Comparison of ENCODE assay signal across 10 cellular contexts in the genomic region with DNA sequence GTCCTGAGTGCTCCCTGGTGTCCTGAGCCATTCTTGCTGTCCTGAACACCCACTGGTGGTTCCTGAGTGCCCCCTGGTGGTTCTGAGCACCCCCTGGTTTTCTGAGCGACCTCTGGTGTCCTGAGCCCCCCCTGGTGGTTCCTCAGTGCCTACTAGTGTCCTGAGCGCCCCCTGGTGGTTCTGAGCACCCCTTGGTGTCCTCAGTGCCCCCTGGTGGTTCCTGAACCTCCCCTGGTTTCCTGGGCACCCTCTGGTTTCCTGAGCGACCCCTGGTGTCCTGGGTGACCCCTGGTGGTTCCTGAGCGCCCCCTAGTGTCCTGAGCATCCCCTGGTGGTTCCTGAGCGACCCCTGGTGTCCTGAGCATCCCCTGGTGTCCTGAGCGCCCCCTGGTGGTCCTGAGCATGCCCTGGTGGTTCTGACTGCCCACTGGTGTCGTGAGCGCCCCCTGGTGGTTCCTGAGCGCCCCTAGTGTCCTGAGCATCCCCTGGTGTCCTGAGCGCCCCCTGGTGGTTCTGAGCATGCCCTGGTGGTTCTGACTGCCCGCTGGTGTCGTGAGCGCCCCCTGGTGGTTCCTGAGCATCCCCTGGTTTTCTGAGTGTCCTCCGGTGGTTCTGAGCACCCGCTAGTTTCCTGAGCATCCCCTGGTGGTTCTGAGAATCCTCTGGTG.
DNase-seq lines count a peak whose midpoint lies in the region; ATAC-seq and TF ChIP-seq lines count a peak whose summit lies in the region.
"Had no signal": no experiment of that assay in that cellular context is flagged by ENCODE, and none has a peak within 500 bp of the region (broad histone marks: within the 10 kb centered on the region; RNA-seq: fewer than 3 reads in every experiment).

No MANE protein-coding gene starts in this region.

- H3K9me3 Mint-ChIP-seq in activated naive CD4-positive, alpha-beta T cell treated with anti-CD3 and anti-CD28 coated beads for 36 hours, result no peaks in the 10 kb centered on the region
- no peaks in the 10 kb centered on the region for H3K9me3 Mint-ChIP-seq in stimulated activated naive B cell treated with anti-CD40 and anti-IgM and Interleukin-4, amounts not matched to agents 10 μg/mL and 1 μg/mL and 100 μg/mL, for 72 hours

- peak; percentile 9 for DNase-seq in NCI-H2029 (lab: John Stamatoyannopoulos, UW)
- DNase-seq in NCI-H2029 treated with DMSO at 0.1 percent for 48 hours (lab: John Stamatoyannopoulos, UW), result no peak
- DNase-seq in Peyer's patch, result peak in 2 of 3 donors; percentile 66 to 86
- peak; percentile 96 for DNase-seq in activated naive CD4-positive, alpha-beta T cell treated with anti-CD3 and anti-CD28 coated beads for 36 hours
- DNase-seq in iris pigment epithelial cell (ENCODE audit: low read depth), result peak; percentile 45
- DNase-seq in stimulated activated naive B cell treated with anti-CD40 and anti-IgM and Interleukin-4, amounts not matched to agents 10 μg/mL and 1 μg/mL and 100 μg/mL, for 72 hours, result peak; percentile 55

- no peak overlapping the region for H3K4me3 ChIP-seq in Peyer's patch
- H3K4me3 ChIP-seq: BLaER1, uterus had no signal

- no peaks in the 10 kb centered on the region for H3K27me3 ChIP-seq in Peyer's patch
- H3K27me3 ChIP-seq: BLaER1, uterus had no signal

- H3K36me3 ChIP-seq in Peyer's patch, result no peaks in the 10 kb centered on the region
- H3K36me3 ChIP-seq: BLaER1, uterus had no signal

- TF ChIP-seq CTCF in Peyer's patch (IDR thresholded peaks at IDR 0.05), result peak in 3 of 6 experiments; percentile 6 to 56 (median 29)

- H3K27ac ChIP-seq in Peyer's patch, result no peak overlapping the region
- H3K27ac ChIP-seq: BLaER1, uterus had no signal

- intact Hi-C loops in activated naive CD4-positive, alpha-beta T cell treated with anti-CD3 and anti-CD28 coated beads for 36 hours (cut with micrococcal nuclease), result loop anchor here (1.0 kb wide), 3 partner anchors 24 to 54 kb away; no protein-coding TSS in a partner anchor

- peaks cover 1% of the 10 kb centered on the region for H3K36me3 Mint-ChIP-seq in activated naive CD4-positive, alpha-beta T cell treated with anti-CD3 and anti-CD28 coated beads for 36 hours (ENCODE audit: low read depth)
- no peaks in the 10 kb centered on the region for H3K36me3 Mint-ChIP-seq in stimulated activated naive B cell treated with anti-CD40 and anti-IgM and Interleukin-4, amounts not matched to agents 10 μg/mL and 1 μg/mL and 100 μg/mL, for 72 hours

- CTCF ChIA-PET in activated naive CD4-positive, alpha-beta T cell treated with anti-CD3 and anti-CD28 coated beads for 36 hours (lab: Charles Lee), result interaction anchor here (0.7 to 1.0 kb wide), 9 partner anchors 10 to 43 kb away, joined by 3 to 9 read pairs (median 4); no protein-coding TSS in a partner anchor

- H3K27ac Mint-ChIP-seq in activated naive CD4-positive, alpha-beta T cell treated with anti-CD3 and anti-CD28 coated beads for 36 hours, result peak overlapping the region; percentile 75
- no peak overlapping the region for H3K27ac Mint-ChIP-seq in stimulated activated naive B cell treated with anti-CD40 and anti-IgM and Interleukin-4, amounts not matched to agents 10 μg/mL and 1 μg/mL and 100 μg/mL, for 72 hours

- peak overlapping the region; percentile 60 for H3K4me3 Mint-ChIP-seq in activated naive CD4-positive, alpha-beta T cell treated with anti-CD3 and anti-CD28 coated beads for 36 hours
- no peak overlapping the region for H3K4me3 Mint-ChIP-seq in stimulated activated naive B cell treated with anti-CD40 and anti-IgM and Interleukin-4, amounts not matched to agents 10 μg/mL and 1 μg/mL and 100 μg/mL, for 72 hours

- TF ChIP-seq POLR2A in Peyer's patch (IDR thresholded peaks at IDR 0.05), result no peak

- peak; percentile 86 for ATAC-seq in HG02970 (IDR thresholded peaks at IDR 0.05; ENCODE audit: low FRiP score, unreplicated experiment)
- ATAC-seq in stimulated activated naive B cell treated with anti-CD40 and anti-IgM and Interleukin-4, amounts not matched to agents 10 μg/mL and 1 μg/mL and 100 μg/mL, for 72 hours (replicated peaks), result peak; percentile 85 to 88
- no peak for ATAC-seq in HG02938 (IDR thresholded peaks at IDR 0.05; ENCODE audit: unreplicated experiment)

- H3K4me1 ChIP-seq in Peyer's patch, result no peaks in the 10 kb centered on the region
- H3K4me1 ChIP-seq: BLaER1, uterus had no signal

- H3K9me3 ChIP-seq in Peyer's patch, result no peaks in the 10 kb centered on the region
- H3K9me3 ChIP-seq: BLaER1, uterus had no signal

- H3K27me3 Mint-ChIP-seq in activated naive CD4-positive, alpha-beta T cell treated with anti-CD3 and anti-CD28 coated beads for 36 hours (ENCODE audit: low read depth), result no peaks in the 10 kb centered on the region
- H3K27me3 Mint-ChIP-seq in stimulated activated naive B cell treated with anti-CD40 and anti-IgM and Interleukin-4, amounts not matched to agents 10 μg/mL and 1 μg/mL and 100 μg/mL, for 72 hours, result no peaks in the 10 kb centered on the region

- H3K4me1 Mint-ChIP-seq in activated naive CD4-positive, alpha-beta T cell treated with anti-CD3 and anti-CD28 coated beads for 36 hours (ENCODE audit: low read depth), result peaks cover 45% of the 10 kb centered on the region
- peaks cover 6 to 7% of the 10 kb centered on the region in 2 donors for H3K4me1 Mint-ChIP-seq in stimulated activated naive B cell treated with anti-CD40 and anti-IgM and Interleukin-4, amounts not matched to agents 10 μg/mL and 1 μg/mL and 100 μg/mL, for 72 hours
